ENCODE assay signal across 23 cellular contexts in the genomic region with DNA sequence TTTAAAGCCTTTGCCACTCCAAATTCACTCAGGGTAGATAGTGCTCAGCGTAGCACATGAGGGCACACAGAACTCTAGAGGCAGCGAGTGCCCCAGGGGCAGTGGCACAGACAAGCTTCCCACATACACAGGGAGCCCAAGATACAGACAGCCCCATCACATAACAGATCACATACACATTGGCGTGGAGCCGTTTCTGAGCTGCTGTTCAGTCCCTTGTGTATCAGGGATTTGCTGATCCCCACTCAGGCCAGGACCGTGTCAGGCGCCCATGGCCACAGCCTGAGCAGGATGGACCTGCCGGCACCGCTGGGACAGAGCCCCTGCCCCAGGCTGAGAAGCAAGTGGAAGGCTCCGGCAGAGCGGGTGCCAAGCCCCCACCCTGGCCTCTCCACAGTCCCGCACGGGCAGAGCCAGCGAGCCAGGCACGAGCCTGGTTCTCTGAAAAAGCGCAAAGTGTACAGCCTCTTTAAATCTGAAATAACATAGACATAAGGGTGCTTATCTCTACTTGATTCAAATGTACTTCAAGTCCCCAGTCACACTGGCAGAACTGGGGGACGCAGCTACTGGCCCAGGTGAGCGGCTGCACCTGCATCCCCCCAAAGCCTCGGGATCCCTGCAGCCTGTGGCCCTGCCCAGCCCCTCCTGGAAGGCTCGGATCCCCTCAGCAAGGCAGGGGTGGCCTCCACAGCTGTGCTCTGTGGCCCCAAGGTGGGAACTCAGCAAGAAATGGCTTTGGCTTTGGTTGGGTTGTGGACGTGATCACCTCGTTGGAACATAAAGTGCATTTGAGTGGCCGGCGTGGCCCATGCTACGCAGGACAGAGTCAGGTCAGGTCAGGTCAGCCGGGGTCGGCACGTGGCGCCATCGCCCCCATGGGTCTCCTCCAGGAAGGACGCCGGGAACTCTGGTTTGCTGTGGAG.
DNase-seq lines count a peak whose midpoint lies in the region; ATAC-seq and TF ChIP-seq lines count a peak whose summit lies in the region.
"Had no signal": no experiment of that assay in that cellular context is flagged by ENCODE, and none has a peak within 500 bp of the region (broad histone marks: within the 10 kb centered on the region; RNA-seq: fewer than 3 reads in every experiment).

No MANE protein-coding gene starts in this region.

- H3K23me2 ChIP-seq in H9 (ENCODE audit: insufficient read length, low read depth, low read length, poor library complexity, severe bottlenecking) = no peaks in the 10 kb centered on the region

- no peak overlapping the region for H3K4me3 Mint-ChIP-seq in H9
- H3K4me3 Mint-ChIP-seq: CD4-positive, CD25-positive, alpha-beta regulatory T cell had no signal

- H3K23ac ChIP-seq in H9 (ENCODE audit: insufficient read length, low read depth, low read length) = no peak overlapping the region

- no peaks in the 10 kb centered on the region for H3K79me1 ChIP-seq in H9 (ENCODE audit: insufficient read depth, low read depth, low read length, poor library complexity, severe bottlenecking)

- H3K4me1 ChIP-seq in H9 (ENCODE audit: insufficient read depth, low read length) = no peaks in the 10 kb centered on the region
- peaks cover 0 to 7% of the 10 kb centered on the region in 2 donors for H3K4me1 ChIP-seq in left lung
- no peaks in the 10 kb centered on the region for H3K4me1 ChIP-seq in sigmoid colon
- H3K4me1 ChIP-seq: HAP-1, SJSA1 had no signal

- H3K4ac ChIP-seq in H9 (ENCODE audit: low read depth, low read length) = no peak overlapping the region

- intact Hi-C loops in left lung (cut with DNase I) = no loop called here
- intact Hi-C loops in sigmoid colon (cut with DNase I) = no loop called here

- POLR2A ChIA-PET in HEK293T (lab: Yijun Ruan, JAX) = no interaction called here

- CTCF ChIA-PET in HEK293T (lab: Yijun Ruan, JAX) = no interaction called here

- no peak overlapping the region for H4K91ac ChIP-seq in H9 (ENCODE audit: insufficient read length, low read depth, low read length)

- no peak overlapping the region for H2BK120ac ChIP-seq in H9 (ENCODE audit: low read depth, low read length, poor library complexity, severe bottlenecking)

- no peak overlapping the region for H2BK20ac ChIP-seq in H9 (ENCODE audit: low read depth, low read length, poor library complexity, severe bottlenecking)

- ATAC-seq in left lung = peak; percentile 48
- ATAC-seq: GM12878 had no signal

- H3K4me2 ChIP-seq in H9 (ENCODE audit: insufficient read depth, insufficient read length, low read length) = no peak overlapping the region

- H4K20me1 ChIP-seq in H9 (ENCODE audit: control insufficient read depth, insufficient read depth, insufficient read length) = no peaks in the 10 kb centered on the region

- no peaks in the 10 kb centered on the region for H3K79me2 ChIP-seq in H9 (ENCODE audit: insufficient read depth, low read length)

- peaks cover 4 to 7% of the 10 kb centered on the region in 2 experiments; a peak in 2 of 4 replicates for H3K4me1 Mint-ChIP-seq in H9
- H3K4me1 Mint-ChIP-seq: CD4-positive, CD25-positive, alpha-beta regulatory T cell had no signal

- H4K8ac ChIP-seq in H9 (replicated peaks; ENCODE audit: insufficient read length, low read depth, low read length) = no peak overlapping the region

- no peak overlapping the region for H2BK12ac ChIP-seq in H9 (ENCODE audit: insufficient read length, low read depth, low read length)

- TF ChIP-seq CTCF in H9 (conservative IDR thresholded peaks at IDR 0.05) (peak; percentile 24; the same call in 1 of the 3 replicates), left lung (IDR thresholded peaks at IDR 0.05) (no peak), sigmoid colon (IDR thresholded peaks at IDR 0.05) (no peak)

- DNase-seq in DMS79 (lab: John Stamatoyannopoulos, UW) (peak; percentile 21), H9 (peak; percentile 39), left lung (peak; percentile 24 to 62), sigmoid colon (peak; percentile 59), foreskin melanocyte (no peak), SHP77 treated with DMSO at 0.1 percent for 48 hours (lab: John Stamatoyannopoulos, UW) (no peak), HEK293T (ENCODE audit: extremely low spot score) (no peak)
- DNase-seq: BE2C; CD4-positive, CD25-positive, alpha-beta regulatory T cell; DND-41; KBM-7; MM.1S; NCI-H1048; NCI-H1436; NCI-H187 treated with DMSO at 0.1 percent for 48 hours; NCI-H2171; NCI-H345; NCI-H524; NCI-H82 had no signal

- no peaks in the 10 kb centered on the region; the same call in 1 of the 2 replicates for H3K27me3 Mint-ChIP-seq in H9 (ENCODE audit: low read depth)
- H3K27me3 Mint-ChIP-seq: CD4-positive, CD25-positive, alpha-beta regulatory T cell had no signal

- no peak overlapping the region for H3K9ac ChIP-seq in H9 (ENCODE audit: extremely low read depth, insufficient read length, low read length)

- no peak overlapping the region for H3K14ac ChIP-seq in H9 (ENCODE audit: insufficient read depth, low read length)

- no peaks in the 10 kb centered on the region for H3K36me3 Mint-ChIP-seq in H9 (ENCODE audit: insufficient read depth in 1 of 3, low read depth in 3 of 3)
- H3K36me3 Mint-ChIP-seq: CD4-positive, CD25-positive, alpha-beta regulatory T cell had no signal

- no peak for TF ChIP-seq POLR2A in sigmoid colon (IDR thresholded peaks at IDR 0.05)

- WGBS in H9 (ENCODE audit: extremely low coverage, insufficient read length, low lambda C conversion rate) = no CpG with 5 or more reads among the region's 31 CpGs
- 85 to 91% methylated on average over 31 of the region's 31 CpGs for WGBS in sigmoid colon, 2 donors

- no peaks in the 10 kb centered on the region for H3K36me3 ChIP-seq in left lung
- no peaks in the 10 kb centered on the region for H3K36me3 ChIP-seq in sigmoid colon
- H3K36me3 ChIP-seq: BE2C, HAP-1, SJSA1 had no signal

- H3K27me3 ChIP-seq in H9 (ENCODE audit: insufficient read depth, low read length) (no peaks in the 10 kb centered on the region), left lung (peaks cover 7 to 73% of the 10 kb centered on the region in 2 donors), sigmoid colon (no peaks in the 10 kb centered on the region)
- H3K27me3 ChIP-seq: BE2C, SJSA1 had no signal

- H2AK5ac ChIP-seq in H9 (ENCODE audit: insufficient read length, low read length) = no peak overlapping the region

- H3K56ac ChIP-seq in H9 (ENCODE audit: insufficient read length, low read depth, low read length) = no peak overlapping the region

- H3K27ac ChIP-seq in H9 (ENCODE audit: insufficient read length, low read depth, low read length) = no peak overlapping the region
- H3K27ac ChIP-seq in left lung = no peak overlapping the region
- no peak overlapping the region for H3K27ac ChIP-seq in sigmoid colon
- H3K27ac ChIP-seq: HL-60, SJSA1 had no signal

- H3K27ac Mint-ChIP-seq in H9 = no peak overlapping the region; a peak in 1 of 7 replicates
- H3K27ac Mint-ChIP-seq: CD4-positive, CD25-positive, alpha-beta regulatory T cell had no signal

- no peaks in the 10 kb centered on the region for H3K9me3 Mint-ChIP-seq in H9
- H3K9me3 Mint-ChIP-seq: CD4-positive, CD25-positive, alpha-beta regulatory T cell had no signal

- H2AFZ ChIP-seq in H9 (ENCODE audit: low read length) = no peak overlapping the region

- H2BK5ac ChIP-seq in H9 (ENCODE audit: insufficient read length, low read length) = no peak overlapping the region

- no peak overlapping the region for H2BK15ac ChIP-seq in H9 (ENCODE audit: low read depth, low read length)

- no peak overlapping the region for H3T11ph ChIP-seq in H9 (ENCODE audit: low read length)

- no peak overlapping the region for H3K18ac ChIP-seq in H9 (ENCODE audit: insufficient read length, low read depth, low read length)

- H4K5ac ChIP-seq in H9 (ENCODE audit: insufficient read length, low read depth, low read length) = no peak overlapping the region

- TF ChIP-seq EP300 in sigmoid colon (IDR thresholded peaks at IDR 0.05) = no peak

- no peaks in the 10 kb centered on the region for H3K9me3 ChIP-seq in H9 (ENCODE audit: control insufficient read depth, low read depth, low read length)
- H3K9me3 ChIP-seq in left lung = no peaks in the 10 kb centered on the region
- H3K9me3 ChIP-seq in sigmoid colon = no peaks in the 10 kb centered on the region
- H3K9me3 ChIP-seq: BE2C, HAP-1 had no signal

- H3K4me3 ChIP-seq in left lung (no peak overlapping the region), sigmoid colon (no peak overlapping the region)
- H3K4me3 ChIP-seq: GM12878, HAP-1, SJSA1 had no signal

TF ChIP-seq in HEK293T, 16 proteins besides CTCF, POLR2A, EP300 and RAD21:
- TF ChIP-seq FOXM1 (IDR thresholded peaks at IDR 0.05; ENCODE audit: borderline replicate concordance) = no peak
- TF ChIP-seq, protein P1, sequence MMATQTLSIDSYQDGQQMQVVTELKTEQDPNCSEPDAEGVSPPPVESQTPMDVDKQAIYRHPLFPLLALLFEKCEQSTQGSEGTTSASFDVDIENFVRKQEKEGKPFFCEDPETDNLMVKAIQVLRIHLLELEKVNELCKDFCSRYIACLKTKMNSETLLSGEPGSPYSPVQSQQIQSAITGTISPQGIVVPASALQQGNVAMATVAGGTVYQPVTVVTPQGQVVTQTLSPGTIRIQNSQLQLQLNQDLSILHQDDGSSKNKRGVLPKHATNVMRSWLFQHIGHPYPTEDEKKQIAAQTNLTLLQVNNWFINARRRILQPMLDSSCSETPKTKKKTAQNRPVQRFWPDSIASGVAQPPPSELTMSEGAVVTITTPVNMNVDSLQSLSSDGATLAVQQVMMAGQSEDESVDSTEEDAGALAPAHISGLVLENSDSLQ (IDR thresholded peaks at IDR 0.05) = no peak
- no peak for TF ChIP-seq L3MBTL2 (conservative IDR thresholded peaks at IDR 0.05)
- no peak for TF ChIP-seq CTBP1 (IDR thresholded peaks at IDR 0.05; ENCODE audit: borderline replicate concordance)
- TF ChIP-seq SP1 (IDR thresholded peaks at IDR 0.05) = no peak
- no peak for TF ChIP-seq HDGF (IDR thresholded peaks at IDR 0.05; ENCODE audit: borderline replicate concordance)
- TF ChIP-seq ELF4 (IDR thresholded peaks at IDR 0.05) = no peak
- no peak for TF ChIP-seq SUZ12 (IDR thresholded peaks at IDR 0.05)
- TF ChIP-seq BHLHE40 (IDR thresholded peaks at IDR 0.05; ENCODE audit: borderline replicate concordance) = no peak

Comparison
In these comparisons a context has a peak if more than half of its experiments do, and no peak if none do; other contexts are left out.
1. DNase-seq: peak in DMS79 (single experiment), H9 (single experiment), left lung (2 of 2) and sigmoid colon (single experiment); none in foreskin melanocyte (single experiment), SHP77 treated with DMSO at 0.1 percent for 48 hours (single experiment) and HEK293T (single experiment).